In genomic region chr9:5817776-5818336, GRCh38 we compare ENCODE assay signal across 1 cellular context.
A peak's percentile ranks its signal among the peaks of the same experiment; 100 is the strongest.
TF ChIP-seq lines count a peak whose summit lies in the region.

No MANE protein-coding gene starts in this region.

TF ChIP-seq in HepG2, 621 proteins besides CTCF, POLR2A, EP300 and RAD21:
- TF ChIP-seq HOMEZ (CRISPR knock-in tag; IDR thresholded peaks at IDR 0.05; ENCODE audit: low read depth) = peak; percentile 34; the same call in 1 of the 2 replicates
- no peak for TF ChIP-seq ZNF329 (CRISPR knock-in tag; IDR thresholded peaks at IDR 0.05; ENCODE audit: low read depth)
- no peak for TF ChIP-seq TFDP2 (CRISPR knock-in tag; IDR thresholded peaks at IDR 0.05)
- TF ChIP-seq SOX13 (IDR thresholded peaks at IDR 0.05) = no peak
- TF ChIP-seq SOX13 (CRISPR knock-in tag; conservative IDR thresholded peaks at IDR 0.05 in 1 of 2, IDR thresholded peaks at IDR 0.05 in 1 of 2) = peak in 1 of 2 experiments; percentile 29; a peak in 1 of 4 replicates
- no peak for TF ChIP-seq ZNF280D (CRISPR knock-in tag; IDR thresholded peaks at IDR 0.05)
- no peak for TF ChIP-seq GATAD2A (CRISPR knock-in tag; IDR thresholded peaks at IDR 0.05)
- TF ChIP-seq CEBPB (IDR thresholded peaks at IDR 0.05; ENCODE audit: borderline replicate concordance, low read depth, low read length) = peak; percentile 77
- TF ChIP-seq NPAS2 (CRISPR knock-in tag; IDR thresholded peaks at IDR 0.05; ENCODE audit: borderline replicate concordance) = no peak
- TF ChIP-seq CEBPG (CRISPR knock-in tag; IDR thresholded peaks at IDR 0.05) = peak; percentile 70; the same call in 1 of the 2 replicates
- TF ChIP-seq ZNF362 (CRISPR knock-in tag; IDR thresholded peaks at IDR 0.05; ENCODE audit: borderline replicate concordance) = peak; percentile 44; the same call in 1 of the 2 replicates
- no peak for TF ChIP-seq ZFP90 (CRISPR knock-in tag; IDR thresholded peaks at IDR 0.05; ENCODE audit: borderline replicate concordance)
- TF ChIP-seq NFE2L2 (IDR thresholded peaks at IDR 0.05; ENCODE audit: low read length) = 0 out of 2 replicates have a peak, but pooled peaks have one; percentile 42
- peak in 1 of 2 experiments; percentile 59; a peak in 2 of 4 replicates for TF ChIP-seq ATF4 (CRISPR knock-in tag; IDR thresholded peaks at IDR 0.05)
- 0 out of 2 replicates have a peak, but pooled peaks have one; percentile 14 for TF ChIP-seq KLF6 (CRISPR knock-in tag; IDR thresholded peaks at IDR 0.05)
- TF ChIP-seq ATF7 (IDR thresholded peaks at IDR 0.05) = peak; percentile 32; the same call in 1 of the 2 replicates
- TF ChIP-seq ATF7 (CRISPR knock-in tag; IDR thresholded peaks at IDR 0.05) = no peak
- no peak for TF ChIP-seq ZSCAN25 (CRISPR knock-in tag; IDR thresholded peaks at IDR 0.05)
- TF ChIP-seq ZNF619 (CRISPR knock-in tag; IDR thresholded peaks at IDR 0.05) = no peak
- TF ChIP-seq ATF3 (CRISPR knock-in tag; IDR thresholded peaks at IDR 0.05) = peak; percentile 70
- peak; percentile 86 for TF ChIP-seq TEAD3 (CRISPR knock-in tag; optimal IDR thresholded peaks at IDR 0.05; ENCODE audit: borderline replicate concordance)
- no peak for TF ChIP-seq TOE1 (CRISPR knock-in tag; IDR thresholded peaks at IDR 0.05)
- TF ChIP-seq BCL6 (CRISPR knock-in tag; IDR thresholded peaks at IDR 0.05) = peak; percentile 63
- no peak for TF ChIP-seq ZNF17 (CRISPR knock-in tag; IDR thresholded peaks at IDR 0.05)
- peak; percentile 74 for TF ChIP-seq FOSL2 (CRISPR knock-in tag; IDR thresholded peaks at IDR 0.05)
- no peak for TF ChIP-seq ZNF724P (CRISPR knock-in tag; IDR thresholded peaks at IDR 0.05; ENCODE audit: borderline replicate concordance)
- 0 out of 2 replicates have a peak, but pooled peaks have one; percentile 22 for TF ChIP-seq ARID5B (CRISPR knock-in tag; IDR thresholded peaks at IDR 0.05)
- TF ChIP-seq NFE2 (CRISPR knock-in tag; IDR thresholded peaks at IDR 0.05) = peak; percentile 69; the same call in 1 of the 2 replicates
- no peak for TF ChIP-seq KDM5B (CRISPR knock-in tag; IDR thresholded peaks at IDR 0.05; ENCODE audit: borderline replicate concordance)
